Comparison of ENCODE assay signal across 11 cellular contexts in genomic region chr10:33032354-33033254, GRCh38.
DNase-seq lines count a peak whose midpoint lies in the region; ATAC-seq and TF ChIP-seq lines count a peak whose summit lies in the region.
"Had no signal": no experiment of that assay in that cellular context is flagged by ENCODE, and none has a peak within 500 bp of the region (broad histone marks: within the 10 kb centered on the region; RNA-seq: fewer than 3 reads in every experiment).

No MANE protein-coding gene starts in this region.

- H3K9me3 ChIP-seq in PC-3 (ENCODE audit: low read length): no peaks in the 10 kb centered on the region
- H3K9me3 ChIP-seq: stomach had no signal

- no peaks in the 10 kb centered on the region for H4K20me1 ChIP-seq in PC-3 (ENCODE audit: low read length)

- no peaks in the 10 kb centered on the region for H3K36me3 ChIP-seq in PC-3 (ENCODE audit: low read depth, low read length)
- H3K36me3 ChIP-seq: stomach had no signal

- H3K27ac ChIP-seq in PC-3 (ENCODE audit: low read length): peak overlapping the region; percentile 75
- H3K27ac ChIP-seq: stomach had no signal

- TF ChIP-seq CTCF in Calu3 (IDR thresholded peaks at IDR 0.05; ENCODE audit: unreplicated experiment) (no peak), PC-3 (conservative IDR thresholded peaks at IDR 0.05; ENCODE audit: low read depth, low read length) (no peak), omental fat pad (IDR thresholded peaks at IDR 0.05) (no peak)

- peak overlapping the region; percentile 58 for H3K27ac Mint-ChIP-seq in Calu3 (ENCODE audit: unreplicated experiment)

- H3K4me2 ChIP-seq in PC-3 (ENCODE audit: low read length): peak overlapping the region; percentile 72

- no peaks in the 10 kb centered on the region for H3K9me2 ChIP-seq in PC-3 (replicated peaks; ENCODE audit: low read length)

- H3F3A ChIP-seq in PC-3 (ENCODE audit: low read length, unreplicated experiment): peaks cover 7% of the 10 kb centered on the region

- no peaks in the 10 kb centered on the region for H3K36me3 Mint-ChIP-seq in Calu3 (ENCODE audit: insufficient read depth, unreplicated experiment)

- no peaks in the 10 kb centered on the region for H3K9me3 Mint-ChIP-seq in Calu3 (ENCODE audit: low read depth, unreplicated experiment)

- H3K27me3 ChIP-seq in PC-3 (ENCODE audit: low read length): no peaks in the 10 kb centered on the region
- H3K27me3 ChIP-seq: stomach had no signal

- H2AFZ ChIP-seq in PC-3 (ENCODE audit: low read length): peak overlapping the region; percentile 51

- peak overlapping the region; percentile 17 for H3K4me3 Mint-ChIP-seq in Calu3 (ENCODE audit: low read depth, unreplicated experiment)

- H3K4me3 ChIP-seq in PC-3 (ENCODE audit: low read length): peak overlapping the region; percentile 41
- H3K4me3 ChIP-seq: stomach had no signal

- BruUV-seq in Calu3 (replicated peaks; lab: Mats Ljungman, UMichigan) (no TSS peak), PC-3 (replicated peaks; lab: Mats Ljungman, UMichigan) (TSS peak; percentile 46)

- H3K9ac ChIP-seq in PC-3 (ENCODE audit: low read length): peak overlapping the region; percentile 27

- CTCF ChIA-PET in Calu3 (lab: Charles Lee) (interaction anchor here (0.6 to 1.5 kb wide), 2 partner anchors 9 to 1789 kb away, joined by 3 to 5 read pairs; no protein-coding TSS in a partner anchor), PC-3 (lab: Charles Lee) (interaction anchor here (0.8 to 1.8 kb wide), 4 partner anchors 22 to 123 kb away, joined by 4 to 18 read pairs (median 6); no protein-coding TSS in a partner anchor)

- peak; percentile 15 for DNase-seq in Calu3
- peak; percentile 100 for DNase-seq in PC-3
- DNase-seq in dermis blood vessel endothelial cell: peak; percentile 91
- DNase-seq in omental fat pad (ENCODE audit: low spot score): no peak
- no peak for DNase-seq in NCI-H1694 treated with DMSO at 0.1 percent for 48 hours (lab: John Stamatoyannopoulos, UW)
- no peak for DNase-seq in NCI-H128 (lab: John Stamatoyannopoulos, UW; ENCODE audit: unreplicated experiment)
- DNase-seq in NCI-H187 (lab: John Stamatoyannopoulos, UW): no peak
- DNase-seq: activated T-cell treated with anti-CD3 and anti-CD28 coated beads, Interleukin-2, amount 50 U/mL, for 1 hour; cerebellar nuclear complex; stomach had no signal

- POLR2A ChIA-PET in PC-3 (lab: Charles Lee; ENCODE audit: unreplicated experiment): interaction anchor here (0.6 to 1.2 kb wide), 4 partner anchors 21 to 1962 kb away, joined by 4 to 13 read pairs (median 6); no protein-coding TSS in a partner anchor

- intact Hi-C loops in Calu3 (cut with micrococcal nuclease; ENCODE audit: unreplicated experiment): loop anchor here (5.0 kb wide), 1 partner anchor 100 kb away; no protein-coding TSS in a partner anchor
- intact Hi-C loops in PC-3 (cut with micrococcal nuclease): loop anchor here (1.0 to 5.0 kb wide), 3 partner anchors 22 to 124 kb away; no protein-coding TSS in a partner anchor

- no peaks in the 10 kb centered on the region for H3K27me3 Mint-ChIP-seq in Calu3 (ENCODE audit: unreplicated experiment)

- peak; percentile 90 for ATAC-seq in PC-3
- peak; percentile 19 for ATAC-seq in omental fat pad (ENCODE audit: low FRiP score)
- ATAC-seq in HG03571 (IDR thresholded peaks at IDR 0.05; ENCODE audit: unreplicated experiment): no peak

- peaks cover 20% of the 10 kb centered on the region for H3K4me1 ChIP-seq in PC-3 (ENCODE audit: insufficient read depth, low read length)

- peaks cover 43% of the 10 kb centered on the region for H3K4me1 Mint-ChIP-seq in Calu3 (ENCODE audit: low read depth, unreplicated experiment)

- no peaks in the 10 kb centered on the region for H3K79me2 ChIP-seq in PC-3 (ENCODE audit: low read length)

Comparison
In these comparisons a context has a peak if more than half of its experiments do, and no peak if none do; other contexts are left out.
1. DNase-seq: peak in Calu3 (single experiment), PC-3 (single experiment) and dermis blood vessel endothelial cell (single experiment); none in omental fat pad (single experiment), NCI-H1694 treated with DMSO at 0.1 percent for 48 hours (single experiment), NCI-H128 (single experiment) and NCI-H187 (0 of 2).